24 cellular contexts compared by ENCODE assay signal in the genomic region with DNA sequence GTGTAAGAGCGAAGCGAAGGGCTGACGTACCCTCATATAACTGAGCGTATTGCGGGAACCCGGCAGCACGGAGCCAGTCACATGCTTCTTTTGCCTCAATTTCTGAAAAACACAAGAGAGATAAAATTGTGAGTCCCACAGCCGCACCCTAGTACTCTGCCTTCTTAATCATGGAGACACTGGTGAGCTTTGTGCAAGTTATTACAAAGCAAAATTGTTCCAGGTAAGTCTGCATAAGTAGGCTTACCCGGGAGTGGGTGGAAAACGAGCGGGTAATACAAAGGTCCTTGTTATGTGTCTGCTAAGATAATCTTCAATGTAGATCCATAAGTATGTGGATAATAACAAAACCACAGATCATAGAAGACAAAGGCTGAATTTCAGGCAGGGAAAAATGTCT.
"Had no signal": no experiment of that assay in that cellular context is flagged by ENCODE, and none has a peak within 500 bp of the region (broad histone marks: within the 10 kb centered on the region; RNA-seq: fewer than 3 reads in every experiment).

No MANE protein-coding gene starts in this region.

- H3K4me3 ChIP-seq: ascending aorta, lung, prostate gland, right atrium auricular region, skin epidermis, thoracic aorta had no signal

- H3K27ac ChIP-seq: foreskin keratinocyte, prostate gland had no signal

- ATAC-seq: activated CD4-positive, CD25-positive, alpha-beta regulatory T cell treated with anti-CD3 and anti-CD28 coated beads, Interleukin-2, amount 50 U/mL, for 24 hours; activated naive CD8-positive, alpha-beta T cell treated with anti-CD3 and anti-CD28 coated beads, Interleukin-2, amount 50 U/mL, for 24 hours; foreskin keratinocyte; stimulated activated naive CD8-positive, alpha-beta T cell treated with anti-CD3 and anti-CD28 coated beads, Interleukin-15, amount 100 ng/mL, for 72 hours had no signal

- H3K4me1 ChIP-seq: prostate gland had no signal

- DNase-seq: activated CD8-positive, alpha-beta memory T cell treated with anti-CD3 and anti-CD28 coated beads for 24 hours; activated CD8-positive, alpha-beta memory T cell treated with anti-CD3 and anti-CD28 coated beads, Interleukin-2, amount 50 U/mL, for 48 hours; activated effector memory CD4-positive, alpha-beta T cell treated with Interleukin-2 at 50 U/mL for 16 hours; activated naive CD4-positive, alpha-beta T cell treated with anti-CD3 and anti-CD28 coated beads, Interleukin-2, amount 10 ng/mL, durations not matched to agents 7 days and 5 days; activated naive CD8-positive, alpha-beta T cell treated with anti-CD3 and anti-CD28 coated beads, Interleukin-2, amount 50 U/mL, for 24 hours; activated T-cell treated with anti-CD3 and anti-CD28 coated beads, Interleukin-2, amount 50 U/mL, for 48 hours; dermis blood vessel endothelial cell; effector memory CD4-positive, alpha-beta T cell; foreskin keratinocyte; glutamatergic neuron; hippocampal formation; left cardiac atrium; midbrain; nephron progenitor cell; occipital lobe; stimulated activated CD4-positive, alpha-beta T cell treated with anti-CD3 and anti-CD28 coated beads, Interleukin-4, amount 100 ng/mL, for 1 hour; stimulated activated naive CD8-positive, alpha-beta T cell treated with anti-CD3 and anti-CD28 coated beads, Interleukin-15, amount 100 ng/mL, for 72 hours had no signal

- H3K36me3 ChIP-seq: prostate gland had no signal

- H3K9me3 ChIP-seq: prostate gland, thoracic aorta had no signal

- H3K27me3 ChIP-seq: ascending aorta, foreskin keratinocyte, right atrium auricular region had no signal
